In the genomic region with DNA sequence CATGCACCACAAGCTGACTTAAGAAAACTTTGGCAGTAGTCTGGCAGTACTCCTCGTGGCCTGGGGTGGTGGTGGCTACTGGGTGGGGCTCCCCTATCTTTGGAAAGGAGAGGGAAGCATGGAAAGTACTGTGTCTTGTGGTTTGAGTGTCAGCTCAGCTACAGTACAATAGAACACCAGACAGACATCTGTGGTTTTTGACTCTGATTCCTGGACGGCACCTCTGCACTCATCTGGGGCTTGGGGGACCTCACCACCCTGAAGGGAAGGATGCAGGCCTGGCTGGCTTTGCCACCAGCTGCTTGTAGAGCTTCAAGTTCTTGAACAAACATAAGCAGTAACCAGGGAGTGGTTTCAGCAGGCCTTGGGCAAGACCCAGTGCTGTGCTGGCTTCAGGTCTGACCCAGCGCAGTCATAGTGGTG, we compare ENCODE assay signal across 10 cellular contexts. TPM values are rescaled to one million over a fixed set of nuclear protein-coding genes. Genes with fewer than 3 reads are reported as not detected.
DNase-seq lines count a peak whose midpoint lies in the region; ATAC-seq and TF ChIP-seq lines count a peak whose summit lies in the region.
"Had no signal": no experiment of that assay in that cellular context is flagged by ENCODE, and none has a peak within 500 bp of the region (broad histone marks: within the 10 kb centered on the region; RNA-seq: fewer than 3 reads in every experiment).

No MANE protein-coding gene starts in this region.

- H3K4me3 ChIP-seq in body of pancreas, result no peak overlapping the region
- no peak overlapping the region for H3K4me3 ChIP-seq in H7 (ENCODE audit: insufficient read depth, low read depth, low read length)

- H3K9me3 Mint-ChIP-seq in CD4-positive, alpha-beta T cell, result peaks cover 2% of the 10 kb centered on the region
- peaks cover 28% of the 10 kb centered on the region for H3K9me3 Mint-ChIP-seq in activated T-helper 1 cell treated with anti-CD3 and anti-CD28 coated beads, Interleukin-12 subunit alpha, Interleukin-12 subunit beta, Interleukin-2, Interleukin-4 antibody, amounts not matched to agents 30 ng/mL and 10 ng/mL and 1 ng/mL, durations not matched to agents 14 hours and 24 hours and 36 hours

- CTCF ChIA-PET in CD4-positive, alpha-beta T cell (lab: Charles Lee), result no interaction called here

- H3K27me3 ChIP-seq in CD4-positive, alpha-beta T cell (ENCODE audit: control insufficient read depth, insufficient read depth, low read length), result no peaks in the 10 kb centered on the region
- H3K27me3 ChIP-seq in body of pancreas (no peaks in the 10 kb centered on the region), H7 (ENCODE audit: control insufficient read depth, insufficient read depth, low read length) (no peaks in the 10 kb centered on the region; the same call in 1 of the 2 replicates)

- intact Hi-C loops in CD4-positive, alpha-beta T cell (cut with DNase I, micrococcal nuclease), result no loop called here
- intact Hi-C loops in activated T-helper 1 cell treated with anti-CD3 and anti-CD28 coated beads, Interleukin-12 subunit alpha, Interleukin-12 subunit beta, Interleukin-2, Interleukin-4 antibody, amounts not matched to agents 30 ng/mL and 10 ng/mL and 1 ng/mL, durations not matched to agents 14 hours and 24 hours and 36 hours (cut with micrococcal nuclease), result no loop called here
- intact Hi-C loops in body of pancreas (cut with DNase I), result no loop called here

- no peak for DNase-seq in CD4-positive, alpha-beta T cell
- peak; percentile 35 to 47 for DNase-seq in Kasumi-1 (lab: John Stamatoyannopoulos, UW)
- no peak for DNase-seq in activated T-helper 1 cell treated with anti-CD3 and anti-CD28 coated beads, Interleukin-12 subunit alpha, Interleukin-12 subunit beta, Interleukin-2, Interleukin-4 antibody, amounts not matched to agents 30 ng/mL and 10 ng/mL and 1 ng/mL, durations not matched to agents 14 hours and 24 hours and 36 hours (ENCODE audit: low spot score)
- DNase-seq in myocyte (ENCODE audit: low read depth), result peak; percentile 91
- DNase-seq in body of pancreas, result no peak
- DNase-seq in H7, result no peak
- DNase-seq: NCI-H524 had no signal

- H3K27me3 Mint-ChIP-seq in CD4-positive, alpha-beta T cell, result no peaks in the 10 kb centered on the region
- no peaks in the 10 kb centered on the region for H3K27me3 Mint-ChIP-seq in activated T-helper 1 cell treated with anti-CD3 and anti-CD28 coated beads, Interleukin-12 subunit alpha, Interleukin-12 subunit beta, Interleukin-2, Interleukin-4 antibody, amounts not matched to agents 30 ng/mL and 10 ng/mL and 1 ng/mL, durations not matched to agents 14 hours and 24 hours and 36 hours (ENCODE audit: insufficient read depth)

- no peak for TF ChIP-seq POLR2A in body of pancreas (IDR thresholded peaks at IDR 0.05)

- peaks cover 18% of the 10 kb centered on the region for H3K36me3 Mint-ChIP-seq in CD4-positive, alpha-beta T cell (ENCODE audit: low read depth)
- peaks cover 44% of the 10 kb centered on the region for H3K36me3 Mint-ChIP-seq in activated T-helper 1 cell treated with anti-CD3 and anti-CD28 coated beads, Interleukin-12 subunit alpha, Interleukin-12 subunit beta, Interleukin-2, Interleukin-4 antibody, amounts not matched to agents 30 ng/mL and 10 ng/mL and 1 ng/mL, durations not matched to agents 14 hours and 24 hours and 36 hours (ENCODE audit: low read depth)

- H3K27ac Mint-ChIP-seq in CD4-positive, alpha-beta T cell, result peak overlapping the region; percentile 25
- peak overlapping the region; percentile 85 for H3K27ac Mint-ChIP-seq in activated T-helper 1 cell treated with anti-CD3 and anti-CD28 coated beads, Interleukin-12 subunit alpha, Interleukin-12 subunit beta, Interleukin-2, Interleukin-4 antibody, amounts not matched to agents 30 ng/mL and 10 ng/mL and 1 ng/mL, durations not matched to agents 14 hours and 24 hours and 36 hours

- ATAC-seq in CD4-positive, alpha-beta T cell (ENCODE audit: poor library complexity), result peak; percentile 42
- ATAC-seq in body of pancreas (no peak), HG03025 (IDR thresholded peaks at IDR 0.05; ENCODE audit: low FRiP score, unreplicated experiment) (no peak), GM19467 (IDR thresholded peaks at IDR 0.05; ENCODE audit: unreplicated experiment) (no peak)

- no peaks in the 10 kb centered on the region for H3K36me3 ChIP-seq in body of pancreas (replicated peaks in 1 of 2; ENCODE audit: insufficient read depth in 1 of 2, low read depth in 2 of 2)
- H3K36me3 ChIP-seq in H7 (replicated peaks; ENCODE audit: control insufficient read depth, insufficient read depth, low read length), result no peaks in the 10 kb centered on the region

- POLR2A ChIA-PET in CD4-positive, alpha-beta T cell (lab: Charles Lee), result interaction anchor here (1.4 to 4.6 kb wide), 3 partner anchors 10 to 40 kb away, joined by 3 to 34 read pairs (median 13); a partner anchor contains a TSS

- no peak for TF ChIP-seq CTCF in CD4-positive, alpha-beta T cell (IDR thresholded peaks at IDR 0.05)
- no peak for TF ChIP-seq CTCF in body of pancreas (IDR thresholded peaks at IDR 0.05)

- no peak overlapping the region for H3K27ac ChIP-seq in CD4-positive, alpha-beta T cell (ENCODE audit: low read depth, low read length)
- H3K27ac ChIP-seq in body of pancreas, result no peak overlapping the region
- H3K27ac ChIP-seq: parathyroid adenoma had no signal

- H3K4me1 Mint-ChIP-seq in CD4-positive, alpha-beta T cell (ENCODE audit: low read depth), result peaks cover 62% of the 10 kb centered on the region
- H3K4me1 Mint-ChIP-seq in activated T-helper 1 cell treated with anti-CD3 and anti-CD28 coated beads, Interleukin-12 subunit alpha, Interleukin-12 subunit beta, Interleukin-2, Interleukin-4 antibody, amounts not matched to agents 30 ng/mL and 10 ng/mL and 1 ng/mL, durations not matched to agents 14 hours and 24 hours and 36 hours (ENCODE audit: low read depth), result peaks cover 62% of the 10 kb centered on the region

- H3K4me3 Mint-ChIP-seq in CD4-positive, alpha-beta T cell, result peak overlapping the region; percentile 28
- peak overlapping the region; percentile 15 for H3K4me3 Mint-ChIP-seq in activated T-helper 1 cell treated with anti-CD3 and anti-CD28 coated beads, Interleukin-12 subunit alpha, Interleukin-12 subunit beta, Interleukin-2, Interleukin-4 antibody, amounts not matched to agents 30 ng/mL and 10 ng/mL and 1 ng/mL, durations not matched to agents 14 hours and 24 hours and 36 hours

- peaks cover 4% of the 10 kb centered on the region for H3K9me3 ChIP-seq in CD4-positive, alpha-beta T cell (ENCODE audit: control insufficient read depth, low read length)
- no peaks in the 10 kb centered on the region for H3K9me3 ChIP-seq in body of pancreas

- WGBS in body of pancreas, 2 donors, result 68 to 76% methylated on average over 2 to 3 of the region's 3 CpGs

- peaks cover 5% of the 10 kb centered on the region for H3K4me1 ChIP-seq in body of pancreas
- H3K4me1 ChIP-seq: parathyroid adenoma had no signal

RNA-seq across cellular contexts. Expression of a gene that starts 40.6 kb away (rescaled TPM):
- total RNA-seq in CD4-positive, alpha-beta T cell, result 10 to 100 TPM; 70.9 to 71.6 TPM
- 200 and 207 TPM in 2 replicates for total RNA-seq in activated T-helper 1 cell treated with anti-CD3 and anti-CD28 coated beads, Interleukin-12 subunit alpha, Interleukin-12 subunit beta, Interleukin-2, Interleukin-4 antibody, amounts not matched to agents 30 ng/mL and 10 ng/mL and 1 ng/mL, durations not matched to agents 14 hours and 24 hours and 36 hours
- total RNA-seq in myocyte (not detected in 2 replicates), body of pancreas (1 to 10 TPM in 1 of 2 donors, not detected in 1; 1.0 TPM)
- not detected for polyA plus RNA-seq in myocyte (2012)
- total RNA-seq in H7 (2014; rRNA removed; shearing (Covaris generic)), result not detected in 2 replicates

Comparison
In these comparisons a context has a peak if more than half of its experiments do, and no peak if none do; other contexts are left out.
1. DNase-seq: peak in Kasumi-1 (2 of 2) and myocyte (single experiment); none in CD4-positive, alpha-beta T cell (0 of 10), activated T-helper 1 cell treated with anti-CD3 and anti-CD28 coated beads, Interleukin-12 subunit alpha, Interleukin-12 subunit beta, Interleukin-2, Interleukin-4 antibody, amounts not matched to agents 30 ng/mL and 10 ng/mL and 1 ng/mL, durations not matched to agents 14 hours and 24 hours and 36 hours (single experiment), body of pancreas (0 of 4) and H7 (single experiment).
2. RNA of a gene that starts 40.6 kb away (total RNA-seq): 200 to 207 TPM in activated T-helper 1 cell treated with anti-CD3 and anti-CD28 coated beads, Interleukin-12 subunit alpha, Interleukin-12 subunit beta, Interleukin-2, Interleukin-4 antibody, amounts not matched to agents 30 ng/mL and 10 ng/mL and 1 ng/mL, durations not matched to agents 14 hours and 24 hours and 36 hours and 70.9 to 71.6 TPM in CD4-positive, alpha-beta T cell; 1.0 TPM in body of pancreas, not detected in myocyte and not detected in H7; every median in the first group is over 10 times any median in the second.